In genomic region chrX:128728943-128729342, GRCh38 we compare ENCODE assay signal across 18 cellular contexts.
"Had no signal": no experiment of that assay in that cellular context is flagged by ENCODE, and none has a peak within 500 bp of the region (broad histone marks: within the 10 kb centered on the region; RNA-seq: fewer than 3 reads in every experiment).

No MANE protein-coding gene starts in this region.

- H3K9me3 Mint-ChIP-seq: activated naive CD4-positive, alpha-beta T cell treated with anti-CD3 and anti-CD28 coated beads for 36 hours had no signal

- H3K4me3 ChIP-seq: ascending aorta, breast epithelium, stomach, testis, upper lobe of left lung had no signal

- H3K4me1 ChIP-seq: ascending aorta, breast epithelium, foreskin keratinocyte, stomach, testis, upper lobe of left lung had no signal

- H3K4me3 Mint-ChIP-seq: activated naive CD4-positive, alpha-beta T cell treated with anti-CD3 and anti-CD28 coated beads for 36 hours; dendritic cell treated with granulocyte-macrophage colony-stimulating factor and Interleukin-4, amounts not matched to agents 40 ng/mL and 50 ng/mL, for 4 days; effector memory CD8-positive, alpha-beta T cell; natural killer cell had no signal

- H3K27me3 Mint-ChIP-seq: dendritic cell treated with granulocyte-macrophage colony-stimulating factor and Interleukin-4, amounts not matched to agents 40 ng/mL and 50 ng/mL, for 4 days; effector memory CD8-positive, alpha-beta T cell had no signal

- H3K4me1 Mint-ChIP-seq: natural killer cell had no signal

- H3K9me3 ChIP-seq: ascending aorta, breast epithelium, neutrophil, stomach, testis, upper lobe of left lung had no signal

- H3K36me3 Mint-ChIP-seq: natural killer cell had no signal

- H3K27ac ChIP-seq: ascending aorta, breast epithelium, foreskin keratinocyte, neutrophil, stomach, testis, upper lobe of left lung had no signal

- H3K36me3 ChIP-seq: ascending aorta, breast epithelium, neutrophil, stomach, upper lobe of left lung had no signal

- DNase-seq: activated CD4-positive, CD25-positive, alpha-beta regulatory T cell treated with anti-CD3 and anti-CD28 coated beads, Interleukin-2, amount 50 U/mL, for 72 hours; activated naive CD4-positive, alpha-beta T cell treated with anti-CD3 and anti-CD28 coated beads for 36 hours; activated T-cell treated with anti-CD3 and anti-CD28 coated beads for 4 hours; cerebellar nuclear complex; effector memory CD8-positive, alpha-beta T cell; foreskin keratinocyte; glutamatergic neuron; kidney glomerular epithelial cell; mesenchymal stem cell; natural killer cell; stimulated activated CD4-positive, alpha-beta T cell treated with anti-CD3 and anti-CD28 coated beads, Interleukin-1b, Interleukin-23, amount 100 ng/mL, for 48 hours; stomach; testis; upper lobe of left lung had no signal

- H3K27ac Mint-ChIP-seq: activated naive CD4-positive, alpha-beta T cell treated with anti-CD3 and anti-CD28 coated beads for 36 hours; dendritic cell treated with granulocyte-macrophage colony-stimulating factor and Interleukin-4, amounts not matched to agents 40 ng/mL and 50 ng/mL, for 4 days; effector memory CD8-positive, alpha-beta T cell; natural killer cell had no signal

- H3K27me3 ChIP-seq: ascending aorta, foreskin keratinocyte, neutrophil, stomach, testis, upper lobe of left lung had no signal
